Comparison of ENCODE assay signal across 1 cellular context in genomic region chr9:121233906-121234901, GRCh38.
TF ChIP-seq lines count a peak whose summit lies in the region.

No MANE protein-coding gene starts in this region.

TF ChIP-seq in GM23338, 12 proteins besides CTCF, POLR2A, EP300 and RAD21 (continued from another document):
- TF ChIP-seq ZNF462 (CRISPR knock-in tag; IDR thresholded peaks at IDR 0.05): no peak
- TF ChIP-seq EZH2phosphoT487 (IDR thresholded peaks at IDR 0.05; ENCODE audit: unreplicated experiment): no peak
- TF ChIP-seq CREB1 (CRISPR knock-in tag; IDR thresholded peaks at IDR 0.05; ENCODE audit: low read depth): no peak
